In the genomic region with DNA sequence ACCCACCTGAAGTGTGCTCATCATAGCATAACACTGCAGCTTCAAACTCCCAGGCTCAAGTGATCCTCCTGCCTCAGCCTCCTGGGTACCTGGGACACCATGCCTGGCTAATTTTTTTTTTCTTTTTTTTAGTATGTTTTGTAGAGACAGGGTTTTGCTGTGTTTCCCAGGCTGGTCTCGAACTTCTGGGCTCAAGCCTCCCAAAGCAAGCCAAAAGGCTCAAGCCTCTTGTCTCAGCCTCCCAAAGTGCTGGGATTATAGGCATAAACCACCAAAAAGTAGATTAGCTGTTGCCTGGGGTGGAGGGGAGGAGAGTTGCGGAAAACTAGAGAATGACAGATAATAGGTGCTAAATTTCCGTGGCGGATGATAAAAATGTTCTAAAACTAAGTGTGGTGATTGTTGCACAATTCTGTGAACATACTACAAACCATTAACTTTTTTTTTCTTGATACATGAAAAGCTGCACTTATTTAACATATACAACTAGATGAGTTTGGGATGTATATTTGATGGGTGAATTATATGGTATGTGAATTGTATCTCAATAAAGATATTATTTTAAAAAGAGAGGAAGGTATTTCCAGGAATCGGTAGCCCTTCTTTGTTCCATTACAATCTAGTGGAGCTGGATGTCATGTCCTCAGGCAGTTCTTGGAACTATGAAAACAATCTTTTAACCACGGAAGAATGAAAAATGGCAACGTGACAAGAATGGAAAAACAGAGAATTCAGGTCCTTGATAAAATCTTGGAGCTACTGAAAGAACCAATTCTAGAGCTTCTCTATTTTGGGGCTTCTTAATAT, we compare ENCODE assay signal across 1 cellular context.
TF ChIP-seq lines count a peak whose summit lies in the region.

No MANE protein-coding gene starts in this region.

TF ChIP-seq in K562, 482 proteins besides CTCF, POLR2A, EP300 and RAD21 (continues in another document):
- TF ChIP-seq NR3C1 (CRISPR knock-in tag; IDR thresholded peaks at IDR 0.05) (no peak), SMARCA5 (IDR thresholded peaks at IDR 0.05) (peak; percentile 75; the same call in 1 of the 2 replicates), KHSRP (IDR thresholded peaks at IDR 0.05) (no peak), MEIS2 (IDR thresholded peaks at IDR 0.05; ENCODE audit: partially characterized antibody) (peak; percentile 85), EHMT2 (IDR thresholded peaks at IDR 0.05) (0 out of 2 replicates have a peak, but pooled peaks have one; percentile 30), SMARCA4 (IDR thresholded peaks at IDR 0.05) (0 out of 2 replicates have a peak, but pooled peaks have one; percentile 15), NFIC (IDR thresholded peaks at IDR 0.05) (0 out of 2 replicates have a peak, but pooled peaks have one; percentile 23), NBN (IDR thresholded peaks at IDR 0.05; ENCODE audit: low read depth) (0 out of 2 replicates have a peak, but pooled peaks have one; percentile 29), ZC3H4 (CRISPR knock-in tag; IDR thresholded peaks at IDR 0.05; ENCODE audit: borderline replicate concordance) (no peak), RHOXF2B (CRISPR knock-in tag; conservative IDR thresholded peaks at IDR 0.05) (no peak), CC2D1A (IDR thresholded peaks at IDR 0.05) (peak; percentile 19; the same call in 1 of the 2 replicates), PRPF4 (IDR thresholded peaks at IDR 0.05; ENCODE audit: insufficient read depth, low read depth, low read length, poor library complexity, severe bottlenecking) (no peak), ATF7 (IDR thresholded peaks at IDR 0.05) (peak; percentile 17; the same call in 1 of the 2 replicates), ILK (tag; IDR thresholded peaks at IDR 0.05; ENCODE audit: borderline replicate concordance, low read depth) (no peak), ADNP (tag; IDR thresholded peaks at IDR 0.05) (peak; percentile 71), CBX1 (IDR thresholded peaks at IDR 0.05; ENCODE audit: low read depth) (peak; percentile 40; the same call in 1 of the 2 replicates), TBP (optimal IDR thresholded peaks at IDR 0.05; ENCODE audit: low read depth, low read length) (peak; percentile 46), BCOR (IDR thresholded peaks at IDR 0.05) (peak; percentile 48), CEBPB (tag; IDR thresholded peaks at IDR 0.05) (peak; percentile 96), POLR3A (IDR thresholded peaks at IDR 0.05; ENCODE audit: borderline replicate concordance, extremely low read depth, insufficient read depth, insufficient read length) (peak; percentile 48)
- TF ChIP-seq, protein P1, sequence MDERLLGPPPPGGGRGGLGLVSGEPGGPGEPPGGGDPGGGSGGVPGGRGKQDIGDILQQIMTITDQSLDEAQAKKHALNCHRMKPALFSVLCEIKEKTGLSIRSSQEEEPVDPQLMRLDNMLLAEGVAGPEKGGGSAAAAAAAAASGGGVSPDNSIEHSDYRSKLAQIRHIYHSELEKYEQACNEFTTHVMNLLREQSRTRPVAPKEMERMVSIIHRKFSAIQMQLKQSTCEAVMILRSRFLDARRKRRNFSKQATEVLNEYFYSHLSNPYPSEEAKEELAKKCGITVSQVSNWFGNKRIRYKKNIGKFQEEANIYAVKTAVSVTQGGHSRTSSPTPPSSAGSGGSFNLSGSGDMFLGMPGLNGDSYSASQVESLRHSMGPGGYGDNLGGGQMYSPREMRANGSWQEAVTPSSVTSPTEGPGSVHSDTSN (CRISPR knock-in tag; IDR thresholded peaks at IDR 0.05; ENCODE audit: low read depth) = no peak
- TF ChIP-seq, protein P1 (tag; conservative IDR thresholded peaks at IDR 0.05; ENCODE audit: low read depth) = 0 out of 2 replicates have a peak, but pooled peaks have one; percentile 12
- TF ChIP-seq, protein P2, sequence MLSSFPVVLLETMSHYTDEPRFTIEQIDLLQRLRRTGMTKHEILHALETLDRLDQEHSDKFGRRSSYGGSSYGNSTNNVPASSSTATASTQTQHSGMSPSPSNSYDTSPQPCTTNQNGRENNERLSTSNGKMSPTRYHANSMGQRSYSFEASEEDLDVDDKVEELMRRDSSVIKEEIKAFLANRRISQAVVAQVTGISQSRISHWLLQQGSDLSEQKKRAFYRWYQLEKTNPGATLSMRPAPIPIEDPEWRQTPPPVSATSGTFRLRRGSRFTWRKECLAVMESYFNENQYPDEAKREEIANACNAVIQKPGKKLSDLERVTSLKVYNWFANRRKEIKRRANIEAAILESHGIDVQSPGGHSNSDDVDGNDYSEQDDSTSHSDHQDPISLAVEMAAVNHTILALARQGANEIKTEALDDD (IDR thresholded peaks at IDR 0.05) = 0 out of 2 replicates have a peak, but pooled peaks have one; percentile 30
- TF ChIP-seq, protein P3, sequence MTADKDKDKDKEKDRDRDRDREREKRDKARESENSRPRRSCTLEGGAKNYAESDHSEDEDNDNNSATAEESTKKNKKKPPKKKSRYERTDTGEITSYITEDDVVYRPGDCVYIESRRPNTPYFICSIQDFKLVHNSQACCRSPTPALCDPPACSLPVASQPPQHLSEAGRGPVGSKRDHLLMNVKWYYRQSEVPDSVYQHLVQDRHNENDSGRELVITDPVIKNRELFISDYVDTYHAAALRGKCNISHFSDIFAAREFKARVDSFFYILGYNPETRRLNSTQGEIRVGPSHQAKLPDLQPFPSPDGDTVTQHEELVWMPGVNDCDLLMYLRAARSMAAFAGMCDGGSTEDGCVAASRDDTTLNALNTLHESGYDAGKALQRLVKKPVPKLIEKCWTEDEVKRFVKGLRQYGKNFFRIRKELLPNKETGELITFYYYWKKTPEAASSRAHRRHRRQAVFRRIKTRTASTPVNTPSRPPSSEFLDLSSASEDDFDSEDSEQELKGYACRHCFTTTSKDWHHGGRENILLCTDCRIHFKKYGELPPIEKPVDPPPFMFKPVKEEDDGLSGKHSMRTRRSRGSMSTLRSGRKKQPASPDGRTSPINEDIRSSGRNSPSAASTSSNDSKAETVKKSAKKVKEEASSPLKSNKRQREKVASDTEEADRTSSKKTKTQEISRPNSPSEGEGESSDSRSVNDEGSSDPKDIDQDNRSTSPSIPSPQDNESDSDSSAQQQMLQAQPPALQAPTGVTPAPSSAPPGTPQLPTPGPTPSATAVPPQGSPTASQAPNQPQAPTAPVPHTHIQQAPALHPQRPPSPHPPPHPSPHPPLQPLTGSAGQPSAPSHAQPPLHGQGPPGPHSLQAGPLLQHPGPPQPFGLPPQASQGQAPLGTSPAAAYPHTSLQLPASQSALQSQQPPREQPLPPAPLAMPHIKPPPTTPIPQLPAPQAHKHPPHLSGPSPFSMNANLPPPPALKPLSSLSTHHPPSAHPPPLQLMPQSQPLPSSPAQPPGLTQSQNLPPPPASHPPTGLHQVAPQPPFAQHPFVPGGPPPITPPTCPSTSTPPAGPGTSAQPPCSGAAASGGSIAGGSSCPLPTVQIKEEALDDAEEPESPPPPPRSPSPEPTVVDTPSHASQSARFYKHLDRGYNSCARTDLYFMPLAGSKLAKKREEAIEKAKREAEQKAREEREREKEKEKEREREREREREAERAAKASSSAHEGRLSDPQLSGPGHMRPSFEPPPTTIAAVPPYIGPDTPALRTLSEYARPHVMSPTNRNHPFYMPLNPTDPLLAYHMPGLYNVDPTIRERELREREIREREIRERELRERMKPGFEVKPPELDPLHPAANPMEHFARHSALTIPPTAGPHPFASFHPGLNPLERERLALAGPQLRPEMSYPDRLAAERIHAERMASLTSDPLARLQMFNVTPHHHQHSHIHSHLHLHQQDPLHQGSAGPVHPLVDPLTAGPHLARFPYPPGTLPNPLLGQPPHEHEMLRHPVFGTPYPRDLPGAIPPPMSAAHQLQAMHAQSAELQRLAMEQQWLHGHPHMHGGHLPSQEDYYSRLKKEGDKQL (CRISPR knock-in tag; IDR thresholded peaks at IDR 0.05; ENCODE audit: borderline replicate concordance) = no peak
- TF ChIP-seq, protein P4, sequence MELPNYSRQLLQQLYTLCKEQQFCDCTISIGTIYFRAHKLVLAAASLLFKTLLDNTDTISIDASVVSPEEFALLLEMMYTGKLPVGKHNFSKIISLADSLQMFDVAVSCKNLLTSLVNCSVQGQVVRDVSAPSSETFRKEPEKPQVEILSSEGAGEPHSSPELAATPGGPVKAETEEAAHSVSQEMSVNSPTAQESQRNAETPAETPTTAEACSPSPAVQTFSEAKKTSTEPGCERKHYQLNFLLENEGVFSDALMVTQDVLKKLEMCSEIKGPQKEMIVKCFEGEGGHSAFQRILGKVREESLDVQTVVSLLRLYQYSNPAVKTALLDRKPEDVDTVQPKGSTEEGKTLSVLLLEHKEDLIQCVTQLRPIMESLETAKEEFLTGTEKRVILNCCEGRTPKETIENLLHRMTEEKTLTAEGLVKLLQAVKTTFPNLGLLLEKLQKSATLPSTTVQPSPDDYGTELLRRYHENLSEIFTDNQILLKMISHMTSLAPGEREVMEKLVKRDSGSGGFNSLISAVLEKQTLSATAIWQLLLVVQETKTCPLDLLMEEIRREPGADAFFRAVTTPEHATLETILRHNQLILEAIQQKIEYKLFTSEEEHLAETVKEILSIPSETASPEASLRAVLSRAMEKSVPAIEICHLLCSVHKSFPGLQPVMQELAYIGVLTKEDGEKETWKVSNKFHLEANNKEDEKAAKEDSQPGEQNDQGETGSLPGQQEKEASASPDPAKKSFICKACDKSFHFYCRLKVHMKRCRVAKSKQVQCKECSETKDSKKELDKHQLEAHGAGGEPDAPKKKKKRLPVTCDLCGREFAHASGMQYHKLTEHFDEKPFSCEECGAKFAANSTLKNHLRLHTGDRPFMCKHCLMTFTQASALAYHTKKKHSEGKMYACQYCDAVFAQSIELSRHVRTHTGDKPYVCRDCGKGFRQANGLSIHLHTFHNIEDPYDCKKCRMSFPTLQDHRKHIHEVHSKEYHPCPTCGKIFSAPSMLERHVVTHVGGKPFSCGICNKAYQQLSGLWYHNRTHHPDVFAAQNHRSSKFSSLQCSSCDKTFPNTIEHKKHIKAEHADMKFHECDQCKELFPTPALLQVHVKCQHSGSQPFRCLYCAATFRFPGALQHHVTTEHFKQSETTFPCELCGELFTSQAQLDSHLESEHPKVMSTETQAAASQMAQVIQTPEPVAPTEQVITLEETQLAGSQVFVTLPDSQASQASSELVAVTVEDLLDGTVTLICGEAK (IDR thresholded peaks at IDR 0.05) = 0 out of 2 replicates have a peak, but pooled peaks have one; percentile 72
- TF ChIP-seq, protein P4 (CRISPR knock-in tag; IDR thresholded peaks at IDR 0.05) = no peak
- TF ChIP-seq, protein P5, sequence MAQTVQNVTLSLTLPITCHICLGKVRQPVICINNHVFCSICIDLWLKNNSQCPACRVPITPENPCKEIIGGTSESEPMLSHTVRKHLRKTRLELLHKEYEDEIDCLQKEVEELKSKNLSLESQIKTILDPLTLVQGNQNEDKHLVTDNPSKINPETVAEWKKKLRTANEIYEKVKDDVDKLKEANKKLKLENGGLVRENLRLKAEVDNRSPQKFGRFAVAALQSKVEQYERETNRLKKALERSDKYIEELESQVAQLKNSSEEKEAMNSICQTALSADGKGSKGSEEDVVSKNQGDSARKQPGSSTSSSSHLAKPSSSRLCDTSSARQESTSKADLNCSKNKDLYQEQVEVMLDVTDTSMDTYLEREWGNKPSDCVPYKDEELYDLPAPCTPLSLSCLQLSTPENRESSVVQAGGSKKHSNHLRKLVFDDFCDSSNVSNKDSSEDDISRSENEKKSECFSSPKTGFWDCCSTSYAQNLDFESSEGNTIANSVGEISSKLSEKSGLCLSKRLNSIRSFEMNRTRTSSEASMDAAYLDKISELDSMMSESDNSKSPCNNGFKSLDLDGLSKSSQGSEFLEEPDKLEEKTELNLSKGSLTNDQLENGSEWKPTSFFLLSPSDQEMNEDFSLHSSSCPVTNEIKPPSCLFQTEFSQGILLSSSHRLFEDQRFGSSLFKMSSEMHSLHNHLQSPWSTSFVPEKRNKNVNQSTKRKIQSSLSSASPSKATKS (CRISPR knock-in tag; IDR thresholded peaks at IDR 0.05) = no peak
